In genomic region chr5:59035681-59036080, GRCh38 we compare ENCODE assay signal across 13 cellular contexts.
DNase-seq lines count a peak whose midpoint lies in the region; ATAC-seq and TF ChIP-seq lines count a peak whose summit lies in the region.
"Had no signal": no experiment of that assay in that cellular context is flagged by ENCODE, and none has a peak within 500 bp of the region (broad histone marks: within the 10 kb centered on the region; RNA-seq: fewer than 3 reads in every experiment).

No MANE protein-coding gene starts in this region.

- no peaks in the 10 kb centered on the region for H3K9me3 ChIP-seq in breast epithelium
- no peaks in the 10 kb centered on the region for H3K9me3 ChIP-seq in hepatocyte (ENCODE audit: low read depth)
- H3K9me3 ChIP-seq in transverse colon, result no peaks in the 10 kb centered on the region
- H3K9me3 ChIP-seq in prostate gland, result no peaks in the 10 kb centered on the region

- H3K27me3 ChIP-seq in breast epithelium (peaks cover 0 to 9% of the 10 kb centered on the region in 2 donors), hepatocyte (no peaks in the 10 kb centered on the region), transverse colon (no peaks in the 10 kb centered on the region), prostate gland (replicated peaks; ENCODE audit: insufficient read depth) (no peaks in the 10 kb centered on the region)

- H3K9me3 Mint-ChIP-seq in MCF 10A (ENCODE audit: unreplicated experiment) (no peaks in the 10 kb centered on the region), T-cell (no peaks in the 10 kb centered on the region)

- H3K4me3 ChIP-seq in breast epithelium (no peak overlapping the region), hepatocyte (no peak overlapping the region), transverse colon (no peak overlapping the region), prostate gland (no peak overlapping the region)
- H3K4me3 ChIP-seq: K562, lung had no signal

- peak overlapping the region; percentile 84 for H3K4me3 Mint-ChIP-seq in MCF 10A (ENCODE audit: unreplicated experiment)
- H3K4me3 Mint-ChIP-seq in T-cell, result peak overlapping the region; percentile 91 to 98 (median 95)
- H3K4me3 Mint-ChIP-seq: CD14-positive monocyte had no signal

- peaks cover 34% of the 10 kb centered on the region for H3K4me1 Mint-ChIP-seq in MCF 10A (ENCODE audit: insufficient read depth, unreplicated experiment)
- H3K4me1 Mint-ChIP-seq in T-cell, result peaks cover 67 to 70% (median 67%) of the 10 kb centered on the region in 3 donors

- BruUV-seq in MCF 10A (replicated peaks; lab: Mats Ljungman, UMichigan), result TSS peak; percentile 27

- H3K36me3 ChIP-seq in breast epithelium (no peaks in the 10 kb centered on the region), hepatocyte (replicated peaks; ENCODE audit: insufficient read depth, low read depth) (no peaks in the 10 kb centered on the region), transverse colon (no peaks in the 10 kb centered on the region), prostate gland (no peaks in the 10 kb centered on the region)

- peaks cover 56% of the 10 kb centered on the region for H3K79me2 ChIP-seq in hepatocyte

- H3K27ac ChIP-seq in breast epithelium (no peak overlapping the region), hepatocyte (peak overlapping the region; percentile 32), transverse colon (peak overlapping the region; percentile 73 to 86 (median 80)), prostate gland (peak overlapping the region in 1 of 2 donors; percentile 18)

- TF ChIP-seq CTCF in MCF 10A (IDR thresholded peaks at IDR 0.05; ENCODE audit: unreplicated experiment) (no peak), breast epithelium (IDR thresholded peaks at IDR 0.05) (no peak), hepatocyte (IDR thresholded peaks at IDR 0.05; ENCODE audit: poor library complexity) (no peak), transverse colon (IDR thresholded peaks at IDR 0.05) (no peak), prostate gland (IDR thresholded peaks at IDR 0.05) (no peak)

- POLR2A ChIA-PET in MCF 10A (lab: Yijun Ruan, JAX), result interaction anchor here (0.7 to 3.0 kb wide), 11 partner anchors 11 to 1650 kb away, joined by 3 to 10 read pairs (median 5); no protein-coding TSS in a partner anchor
- POLR2A ChIA-PET in T-cell (lab: Charles Lee), result interaction anchor here (0.6 to 2.0 kb wide), 5 partner anchors 17 to 138 kb away, joined by 3 to 12 read pairs (median 6); no protein-coding TSS in a partner anchor

- H3K27me3 Mint-ChIP-seq in MCF 10A (ENCODE audit: insufficient read depth, unreplicated experiment), result no peaks in the 10 kb centered on the region
- H3K27me3 Mint-ChIP-seq in T-cell, result no peaks in the 10 kb centered on the region

- peaks cover 11% of the 10 kb centered on the region for H3K36me3 Mint-ChIP-seq in MCF 10A (ENCODE audit: insufficient read depth, unreplicated experiment)
- H3K36me3 Mint-ChIP-seq in T-cell, result peaks cover 29% of the 10 kb centered on the region

- in situ Hi-C loops in transverse colon (cut with MboI; ENCODE audit: low pct_ligation_motif_present in 1 of 4, low pct_unique_long_range_greater_than_20kb in 1 of 4, low sequenced_read_pairs in 3 of 4), result loop anchor here in 1 of 4 donors (25.0 kb wide), 1 partner anchor 127 kb away; no protein-coding TSS in a partner anchor

- H2AFZ ChIP-seq in hepatocyte, result no peak overlapping the region

- DNase-seq in MCF 10A (ENCODE audit: unreplicated experiment) (no peak), breast epithelium (ENCODE audit: low spot score in 2 of 2) (no peak), T-cell (no peak), hepatocyte (ENCODE audit: low spot score) (no peak), transverse colon (no peak), prostate gland (ENCODE audit: low spot score) (no peak), 8988T (no peak), SIG-M5 treated with dmso at 0.1 percent for 504 hours (lab: John Stamatoyannopoulos, UW; ENCODE audit: unreplicated experiment) (no peak)
- DNase-seq: amygdala, NCI-H526 treated with DMSO at 0.1 percent for 48 hours had no signal

- peak overlapping the region; percentile 92 for H3K27ac Mint-ChIP-seq in MCF 10A (ENCODE audit: low read depth, unreplicated experiment)
- peak overlapping the region; percentile 54 to 100 for H3K27ac Mint-ChIP-seq in T-cell

- no peaks in the 10 kb centered on the region for H4K20me1 ChIP-seq in hepatocyte (ENCODE audit: insufficient read depth, poor library complexity, severe bottlenecking)

- TF ChIP-seq EP300 in transverse colon (IDR thresholded peaks at IDR 0.05; ENCODE audit: low read depth), result no peak

- H3K9me2 ChIP-seq in hepatocyte (replicated peaks; ENCODE audit: insufficient read depth), result no peaks in the 10 kb centered on the region

- H3K4me2 ChIP-seq in hepatocyte, result peak overlapping the region; percentile 88

- CTCF ChIA-PET in MCF 10A (lab: Yijun Ruan, JAX) (interaction anchor here (0.6 to 6.4 kb wide), 18 partner anchors 10 to 697 kb away, joined by 3 to 110 read pairs (median 4); no protein-coding TSS in a partner anchor), T-cell (lab: Charles Lee) (interaction anchor here (0.7 to 6.4 kb wide), 23 partner anchors 8 to 353 kb away, joined by 3 to 86 read pairs (median 4); no protein-coding TSS in a partner anchor)

- intact Hi-C loops in MCF 10A (cut with micrococcal nuclease), result loop anchor here (1.0 to 10.0 kb wide), 4 partner anchors 47 to 329 kb away; no protein-coding TSS in a partner anchor
- intact Hi-C loops in breast epithelium (cut with DNase I; ENCODE audit: low total_unique reads), result no loop called here
- intact Hi-C loops in transverse colon (cut with DNase I; ENCODE audit: low total_unique reads), result loop anchor here (5.0 to 10.0 kb wide), 2 partner anchors 37 to 139 kb away; no protein-coding TSS in a partner anchor
- intact Hi-C loops in prostate gland (cut with DNase I), result loop anchor here (5.0 to 10.0 kb wide), 4 partner anchors 89 to 349 kb away; no protein-coding TSS in a partner anchor

- peaks cover 0 to 3% of the 10 kb centered on the region in 2 donors for H3K4me1 ChIP-seq in breast epithelium
- peaks cover 9% of the 10 kb centered on the region for H3K4me1 ChIP-seq in hepatocyte (ENCODE audit: insufficient read depth)
- peaks cover 0 to 28% (median 19%) of the 10 kb centered on the region in 4 donors for H3K4me1 ChIP-seq in transverse colon
- no peaks in the 10 kb centered on the region for H3K4me1 ChIP-seq in prostate gland (replicated peaks)

- no peak for ATAC-seq in T-cell (replicated peaks in 1 of 4)
- ATAC-seq: K562 had no signal

- TF ChIP-seq POLR2A in breast epithelium (IDR thresholded peaks at IDR 0.05), result no peak
- TF ChIP-seq POLR2A in transverse colon (IDR thresholded peaks at IDR 0.05), result no peak
- TF ChIP-seq POLR2A in prostate gland (IDR thresholded peaks at IDR 0.05), result no peak

Comparison
In these comparisons a context has a peak if more than half of its experiments do, and no peak if none do; other contexts are left out.
1. H3K27ac ChIP-seq: peak in hepatocyte (single experiment) and transverse colon (4 of 4); none in breast epithelium (0 of 2).